14 cellular contexts compared by ENCODE assay signal in the genomic region with DNA sequence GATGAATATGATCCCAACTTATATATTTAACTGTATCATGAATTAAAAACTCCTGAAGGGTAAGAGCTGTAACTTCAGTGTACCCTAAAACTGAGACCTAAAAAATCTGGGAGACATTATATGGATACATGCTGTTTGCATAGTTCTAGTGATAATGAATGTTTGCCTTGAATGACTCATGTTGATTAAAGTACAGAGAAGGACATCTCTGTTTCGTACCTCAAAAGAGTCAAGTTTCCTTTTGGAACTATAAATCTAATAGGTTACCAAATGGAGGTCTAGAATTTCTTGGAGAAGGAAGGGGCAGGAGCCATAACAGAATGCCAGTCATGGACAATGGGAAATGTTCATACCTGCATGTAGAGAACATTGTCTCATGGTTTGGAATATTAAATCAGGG.
"Had no signal": no experiment of that assay in that cellular context is flagged by ENCODE, and none has a peak within 500 bp of the region (broad histone marks: within the 10 kb centered on the region; RNA-seq: fewer than 3 reads in every experiment).

No MANE protein-coding gene starts in this region.

- H2AFZ ChIP-seq: neural progenitor cell had no signal

- H3K27ac ChIP-seq: brain microvascular endothelial cell, dorsolateral prefrontal cortex, esophagus muscularis mucosa, neural progenitor cell, ovary, thyroid gland had no signal

- H3K27me3 ChIP-seq: brain microvascular endothelial cell, dorsolateral prefrontal cortex, esophagus muscularis mucosa, neural progenitor cell, ovary, thyroid gland had no signal

- H3K4me1 Mint-ChIP-seq: neural progenitor cell had no signal

- H3K27ac Mint-ChIP-seq: activated naive CD8-positive, alpha-beta T cell; neural progenitor cell had no signal

- H3K4me2 ChIP-seq: neural progenitor cell had no signal

- ATAC-seq: left ventricle myocardium superior had no signal

- H3K9me3 Mint-ChIP-seq: neural progenitor cell had no signal

- H3K36me3 Mint-ChIP-seq: activated naive CD8-positive, alpha-beta T cell; neural progenitor cell had no signal

- H3K4me3 ChIP-seq: dorsolateral prefrontal cortex, esophagus muscularis mucosa, neural progenitor cell, ovary, thyroid gland had no signal

- H3K9me3 ChIP-seq: esophagus muscularis mucosa, ovary, thyroid gland had no signal

- H3K4me3 Mint-ChIP-seq: activated naive CD8-positive, alpha-beta T cell; neural progenitor cell had no signal

- H3K4me1 ChIP-seq: esophagus muscularis mucosa, neural progenitor cell, thyroid gland had no signal

- DNase-seq: activated effector memory CD4-positive, alpha-beta T cell treated with Interleukin-2 at 50 U/mL for 16 hours; activated T-cell treated with anti-CD3 and anti-CD28 coated beads, Interleukin-2, amount 50 U/mL, for 1 hour; brain microvascular endothelial cell; dorsolateral prefrontal cortex; foreskin fibroblast; head of caudate nucleus; left ventricle myocardium superior; ovary; retina; T-helper 2 cell; thyroid gland had no signal

- H3K36me3 ChIP-seq: brain microvascular endothelial cell, esophagus muscularis mucosa, neural progenitor cell, ovary, thyroid gland had no signal
